ENCODE assay signal across 31 cellular contexts in genomic region chr11:71461696-71462095, GRCh38.
"Had no signal": no experiment of that assay in that cellular context is flagged by ENCODE, and none has a peak within 500 bp of the region (broad histone marks: within the 10 kb centered on the region; RNA-seq: fewer than 3 reads in every experiment).

No MANE protein-coding gene starts in this region.

- H3K27me3 ChIP-seq: adrenal gland, Peyer's patch, SJSA1 had no signal

- DNase-seq: activated CD4-positive, alpha-beta T cell treated with anti-CD3 and anti-CD28 coated beads for 36 hours; activated CD4-positive, alpha-beta T cell treated with anti-CD3 and anti-CD28 coated beads, Interleukin-2, amount 10 ng/mL, durations not matched to agents 7 days and 5 days; activated CD4-positive, alpha-beta T cell treated with anti-CD3 and anti-CD28 coated beads, Interleukin-2, amount 50 U/mL, for 48 hours; activated CD8-positive, alpha-beta T cell treated with anti-CD3 and anti-CD28 coated beads, Interleukin-2, amount 10 ng/mL, durations not matched to agents 7 days and 5 days; activated gamma-delta T cell treated with Interleukin-2 at 50 U/mL for 16 hours; activated naive CD4-positive, alpha-beta T cell treated with anti-CD3 and anti-CD28 coated beads for 36 hours; activated T-cell treated with anti-CD3 and anti-CD28 coated beads, Interleukin-2, amount 50 U/mL, for 24 hours; adrenal gland; central memory CD4-positive, alpha-beta T cell; Karpas-422; KBM-7; NCI-H1105; NCI-H1417 treated with DMSO at 0.1 percent for 48 hours; NCI-H187 treated with DMSO at 0.1 percent for 48 hours; NCI-H2081; NCI-H2171 treated with DMSO at 0.1 percent for 48 hours; NCI-H2227 treated with DMSO at 0.1 percent for 48 hours; NCI-H446; NCI-H510A treated with DMSO at 0.1 percent for 48 hours; NCI-H69; NK-92 treated with Interleukin-12 subunit alpha and Interleukin-12 subunit beta, amount 100 ng/mL, for 24 hours; PC-3; RPMI8226; SHP77; SK-N-SH had no signal

- H3K4me1 ChIP-seq: adrenal gland, Peyer's patch, SJSA1 had no signal

- ATAC-seq: activated CD4-positive, alpha-beta T cell treated with anti-CD3 and anti-CD28 coated beads for 36 hours; activated CD4-positive, CD25-positive, alpha-beta regulatory T cell treated with anti-CD3 and anti-CD28 coated beads, Interleukin-2, amount 50 U/mL, for 24 hours; activated CD8-positive, alpha-beta T cell treated with anti-CD3 and anti-CD28 coated beads, Interleukin-2, amount 10 ng/mL, durations not matched to agents 7 days and 5 days; activated naive CD4-positive, alpha-beta T cell treated with anti-CD3 and anti-CD28 coated beads, Interleukin-2, amount 50 U/mL, for 72 hours; PC-3 had no signal

- H3K27ac ChIP-seq: adrenal gland, Peyer's patch, SJSA1 had no signal

- H3K4me3 ChIP-seq: adrenal gland, Peyer's patch, SJSA1 had no signal

- H3K9me3 ChIP-seq: adrenal gland, Peyer's patch, SJSA1, SK-N-SH had no signal

- H3K9ac ChIP-seq: SK-N-SH had no signal

- H3K36me3 ChIP-seq: SJSA1 had no signal

- FAIRE-seq: bronchial epithelial cell, TTC549 had no signal
